In genomic region chr4:113328514-113328913, GRCh38 we compare ENCODE assay signal across 9 cellular contexts.
DNase-seq lines count a peak whose midpoint lies in the region; ATAC-seq, FAIRE-seq and TF ChIP-seq lines count a peak whose summit lies in the region.
"Had no signal": no experiment of that assay in that cellular context is flagged by ENCODE, and none has a peak within 500 bp of the region (broad histone marks: within the 10 kb centered on the region; RNA-seq: fewer than 3 reads in every experiment).

No MANE protein-coding gene starts in this region.

- no peaks in the 10 kb centered on the region for H3K36me3 Mint-ChIP-seq in naive thymus-derived CD8-positive, alpha-beta T cell

- no peaks in the 10 kb centered on the region for H3K27me3 ChIP-seq in upper lobe of right lung

- FAIRE-seq in kidney (lab: Jason Lieb, UNC): no peak

- ATAC-seq in upper lobe of right lung (peak; percentile 43), GM19324 (IDR thresholded peaks at IDR 0.05; ENCODE audit: low FRiP score, unreplicated experiment) (no peak)
- ATAC-seq in naive thymus-derived CD8-positive, alpha-beta T cell: no peak

- H3K4me3 ChIP-seq in fibroblast of the aortic adventitia (ENCODE audit: low read depth, low read length) (no peak overlapping the region), upper lobe of right lung (no peak overlapping the region), kidney (ENCODE audit: low read length in 2 of 2) (no peak overlapping the region)

- no peak overlapping the region for H3K4me3 Mint-ChIP-seq in naive thymus-derived CD8-positive, alpha-beta T cell

- H3K9ac ChIP-seq in kidney (ENCODE audit: low read length in 2 of 2): no peak overlapping the region

- POLR2A ChIA-PET in naive thymus-derived CD8-positive, alpha-beta T cell (lab: Charles Lee): no interaction called here

- peak; percentile 30 for DNase-seq in stimulated activated CD4-positive, alpha-beta T cell treated with anti-CD3 and anti-CD28 coated beads, Interleukin-15, amount 100 ng/mL, for 24 hours
- DNase-seq in stimulated activated CD4-positive, alpha-beta T cell treated with anti-CD3 and anti-CD28 coated beads, Interleukin-12 subunit alpha, Interleukin-12 subunit beta, amount 100 ng/mL, for 4 hours: no peak
- DNase-seq in NCI-H460 (ENCODE audit: extremely low read depth, low read depth) (peak; percentile 2), fibroblast of the aortic adventitia (ENCODE audit: low read depth) (no peak), upper lobe of right lung (no peak), kidney (no peak)
- no peak for DNase-seq in naive thymus-derived CD8-positive, alpha-beta T cell
- DNase-seq: midbrain had no signal

- H3K27ac ChIP-seq in upper lobe of right lung (no peak overlapping the region), kidney (ENCODE audit: low read depth in 2 of 2, low read length in 2 of 2) (no peak overlapping the region)

- H3K36me3 ChIP-seq in upper lobe of right lung (no peaks in the 10 kb centered on the region), kidney (ENCODE audit: control insufficient read depth in 1 of 2, insufficient read depth in 2 of 2, low read length in 2 of 2) (peaks cover 0 to 3% of the 10 kb centered on the region in 2 donors)

- H3K4me1 ChIP-seq in upper lobe of right lung (no peaks in the 10 kb centered on the region), kidney (ENCODE audit: control insufficient read depth in 1 of 2, insufficient read depth in 1 of 2, low read depth in 1 of 2, low read length in 2 of 2) (no peaks in the 10 kb centered on the region)

- no peak overlapping the region for H3K27ac Mint-ChIP-seq in naive thymus-derived CD8-positive, alpha-beta T cell

- no peaks in the 10 kb centered on the region for H3K9me3 Mint-ChIP-seq in naive thymus-derived CD8-positive, alpha-beta T cell

- TF ChIP-seq CTCF in fibroblast of the aortic adventitia (IDR thresholded peaks at IDR 0.05; ENCODE audit: insufficient read depth, low read length) (peak; percentile 45), upper lobe of right lung (IDR thresholded peaks at IDR 0.05) (peak; percentile 32), kidney (IDR thresholded peaks at IDR 0.05; ENCODE audit: borderline replicate concordance, extremely low read depth, insufficient read depth) (no peak)

- H3K9me3 ChIP-seq in upper lobe of right lung: no peaks in the 10 kb centered on the region
- no peaks in the 10 kb centered on the region for H3K9me3 ChIP-seq in kidney (ENCODE audit: control insufficient read depth in 1 of 2, low read length in 2 of 2)

- intact Hi-C loops in upper lobe of right lung (cut with DNase I): no loop called here
- intact Hi-C loops in kidney (cut with DNase I): no loop called here

- H3K4me1 Mint-ChIP-seq in naive thymus-derived CD8-positive, alpha-beta T cell: no peaks in the 10 kb centered on the region

- H3K27me3 Mint-ChIP-seq in naive thymus-derived CD8-positive, alpha-beta T cell: peaks cover 0 to 6% (median 4%) of the 10 kb centered on the region in 5 donors

Comparison
In these comparisons a context has a peak if more than half of its experiments do, and no peak if none do; other contexts are left out.
1. DNase-seq: peak in stimulated activated CD4-positive, alpha-beta T cell treated with anti-CD3 and anti-CD28 coated beads, Interleukin-15, amount 100 ng/mL, for 24 hours (single experiment) and NCI-H460 (single experiment); none in stimulated activated CD4-positive, alpha-beta T cell treated with anti-CD3 and anti-CD28 coated beads, Interleukin-12 subunit alpha, Interleukin-12 subunit beta, amount 100 ng/mL, for 4 hours (single experiment), fibroblast of the aortic adventitia (single experiment), upper lobe of right lung (single experiment), naive thymus-derived CD8-positive, alpha-beta T cell (0 of 10) and kidney (single experiment).